Comparison of ENCODE assay signal across 1 cellular context in genomic region chr13:21987793-21988192, GRCh38.
A peak's percentile ranks its signal among the peaks of the same experiment; 100 is the strongest.
TF ChIP-seq lines count a peak whose summit lies in the region.

No MANE protein-coding gene starts in this region.

TF ChIP-seq in K562, 482 proteins besides CTCF, POLR2A, EP300 and RAD21 (continued from another document and continues in another):
- TF ChIP-seq CTBP1 (IDR thresholded peaks at IDR 0.05; ENCODE audit: borderline replicate concordance): peak; percentile 41; the same call in 1 of the 2 replicates
- peak; percentile 65 for TF ChIP-seq KLF16 (IDR thresholded peaks at IDR 0.05)
- no peak for TF ChIP-seq FOXA3 (CRISPR knock-in tag; conservative IDR thresholded peaks at IDR 0.05 in 1 of 2, IDR thresholded peaks at IDR 0.05 in 1 of 2)
- TF ChIP-seq PKNOX1 (IDR thresholded peaks at IDR 0.05): peak; percentile 60
- peak; percentile 69 for TF ChIP-seq BCOR (IDR thresholded peaks at IDR 0.05)
- no peak for TF ChIP-seq ZNF407 (IDR thresholded peaks at IDR 0.05; ENCODE audit: low read depth)
- TF ChIP-seq ZNF175 (CRISPR knock-in tag; IDR thresholded peaks at IDR 0.05; ENCODE audit: low read depth): no peak
- TF ChIP-seq HMG20B (CRISPR knock-in tag; IDR thresholded peaks at IDR 0.05): no peak
- TF ChIP-seq NFXL1 (CRISPR knock-in tag; IDR thresholded peaks at IDR 0.05): no peak
- TF ChIP-seq XRCC5 (IDR thresholded peaks at IDR 0.05; ENCODE audit: low read depth, low read length): no peak
- TF ChIP-seq ELK3 (CRISPR knock-in tag; IDR thresholded peaks at IDR 0.05): no peak
- TF ChIP-seq TGIF2 (CRISPR knock-in tag; IDR thresholded peaks at IDR 0.05): no peak
- TF ChIP-seq USF2 (CRISPR knock-in tag; IDR thresholded peaks at IDR 0.05): no peak
- no peak for TF ChIP-seq ZNF217 (CRISPR knock-in tag; IDR thresholded peaks at IDR 0.05)
- no peak for TF ChIP-seq ZNF280A (IDR thresholded peaks at IDR 0.05; ENCODE audit: low read depth, partially characterized antibody)
- TF ChIP-seq ZNF584 (CRISPR knock-in tag; IDR thresholded peaks at IDR 0.05; ENCODE audit: low read depth): no peak
- TF ChIP-seq ZNF398 (CRISPR knock-in tag; IDR thresholded peaks at IDR 0.05): no peak
- TF ChIP-seq HOXB6 (CRISPR knock-in tag; IDR thresholded peaks at IDR 0.05; ENCODE audit: borderline replicate concordance): no peak
- no peak for TF ChIP-seq ZSCAN29 (IDR thresholded peaks at IDR 0.05)
- TF ChIP-seq SNAPC5 (CRISPR knock-in tag; IDR thresholded peaks at IDR 0.05): no peak
- TF ChIP-seq RFX5 (IDR thresholded peaks at IDR 0.05; ENCODE audit: low read depth, low read length): no peak
- TF ChIP-seq ZFP91 (CRISPR knock-in tag; IDR thresholded peaks at IDR 0.05): no peak
- TF ChIP-seq ZNF174 (CRISPR knock-in tag; IDR thresholded peaks at IDR 0.05): no peak
- no peak for TF ChIP-seq ZNF311 (CRISPR knock-in tag; IDR thresholded peaks at IDR 0.05)
- TF ChIP-seq TCF15 (CRISPR knock-in tag; IDR thresholded peaks at IDR 0.05): no peak
- no peak for TF ChIP-seq PATZ1 (CRISPR knock-in tag; IDR thresholded peaks at IDR 0.05; ENCODE audit: borderline replicate concordance)
- no peak for TF ChIP-seq ZNF316 (IDR thresholded peaks at IDR 0.05)
- TF ChIP-seq CREBBP (IDR thresholded peaks at IDR 0.05; ENCODE audit: low read depth, low read length): no peak
- TF ChIP-seq SRSF3 (IDR thresholded peaks at IDR 0.05; ENCODE audit: insufficient read depth, low read length): no peak
- TF ChIP-seq CBFA2T3 (IDR thresholded peaks at IDR 0.05): peak; percentile 93
- TF ChIP-seq SMARCC2 (IDR thresholded peaks at IDR 0.05; ENCODE audit: low read depth): peak; percentile 61; the same call in 1 of the 2 replicates
- TF ChIP-seq FOXK2 (conservative IDR thresholded peaks at IDR 0.05 in 1 of 2, IDR thresholded peaks at IDR 0.05 in 1 of 2; ENCODE audit: low read depth in 2 of 2): no peak
- TF ChIP-seq WHSC1 (IDR thresholded peaks at IDR 0.05; ENCODE audit: low read length): no peak
- TF ChIP-seq CBFA2T2 (conservative IDR thresholded peaks at IDR 0.05): peak; percentile 87
- TF ChIP-seq DACH1 (IDR thresholded peaks at IDR 0.05; ENCODE audit: partially characterized antibody): no peak
- TF ChIP-seq ZNF707 (CRISPR knock-in tag; conservative IDR thresholded peaks at IDR 0.05): no peak
- TF ChIP-seq RBM15 (IDR thresholded peaks at IDR 0.05; ENCODE audit: insufficient read depth, low read length): no peak
- TF ChIP-seq ZBTB5 (IDR thresholded peaks at IDR 0.05): no peak
- no peak for TF ChIP-seq NFRKB (IDR thresholded peaks at IDR 0.05; ENCODE audit: low read depth)
